1 cellular context compared by ENCODE assay signal in the genomic region with DNA sequence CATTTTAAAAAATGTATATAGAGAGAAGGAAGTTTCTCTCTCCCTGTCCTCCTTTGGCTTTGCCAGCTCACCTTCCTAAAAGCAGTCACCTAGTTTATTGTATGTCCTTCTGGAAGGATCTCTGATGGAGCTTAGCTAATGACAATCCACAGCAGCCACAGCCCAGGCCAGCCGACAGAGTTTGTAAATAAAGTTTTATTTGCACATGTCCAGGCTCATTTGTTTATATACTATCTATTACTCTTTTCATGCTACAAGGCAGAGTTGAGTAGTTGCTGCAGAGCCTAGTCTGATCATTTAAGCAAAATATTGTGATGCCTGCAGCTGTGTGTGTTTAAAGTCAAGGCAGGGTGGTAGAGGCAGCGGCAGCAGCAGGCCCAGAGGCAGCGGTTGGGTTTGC.
TF ChIP-seq lines count a peak whose summit lies in the region.

No MANE protein-coding gene starts in this region.

TF ChIP-seq in GM23338, 12 proteins besides CTCF, POLR2A, EP300 and RAD21 (continued from another document):
- TF ChIP-seq, protein P1, sequence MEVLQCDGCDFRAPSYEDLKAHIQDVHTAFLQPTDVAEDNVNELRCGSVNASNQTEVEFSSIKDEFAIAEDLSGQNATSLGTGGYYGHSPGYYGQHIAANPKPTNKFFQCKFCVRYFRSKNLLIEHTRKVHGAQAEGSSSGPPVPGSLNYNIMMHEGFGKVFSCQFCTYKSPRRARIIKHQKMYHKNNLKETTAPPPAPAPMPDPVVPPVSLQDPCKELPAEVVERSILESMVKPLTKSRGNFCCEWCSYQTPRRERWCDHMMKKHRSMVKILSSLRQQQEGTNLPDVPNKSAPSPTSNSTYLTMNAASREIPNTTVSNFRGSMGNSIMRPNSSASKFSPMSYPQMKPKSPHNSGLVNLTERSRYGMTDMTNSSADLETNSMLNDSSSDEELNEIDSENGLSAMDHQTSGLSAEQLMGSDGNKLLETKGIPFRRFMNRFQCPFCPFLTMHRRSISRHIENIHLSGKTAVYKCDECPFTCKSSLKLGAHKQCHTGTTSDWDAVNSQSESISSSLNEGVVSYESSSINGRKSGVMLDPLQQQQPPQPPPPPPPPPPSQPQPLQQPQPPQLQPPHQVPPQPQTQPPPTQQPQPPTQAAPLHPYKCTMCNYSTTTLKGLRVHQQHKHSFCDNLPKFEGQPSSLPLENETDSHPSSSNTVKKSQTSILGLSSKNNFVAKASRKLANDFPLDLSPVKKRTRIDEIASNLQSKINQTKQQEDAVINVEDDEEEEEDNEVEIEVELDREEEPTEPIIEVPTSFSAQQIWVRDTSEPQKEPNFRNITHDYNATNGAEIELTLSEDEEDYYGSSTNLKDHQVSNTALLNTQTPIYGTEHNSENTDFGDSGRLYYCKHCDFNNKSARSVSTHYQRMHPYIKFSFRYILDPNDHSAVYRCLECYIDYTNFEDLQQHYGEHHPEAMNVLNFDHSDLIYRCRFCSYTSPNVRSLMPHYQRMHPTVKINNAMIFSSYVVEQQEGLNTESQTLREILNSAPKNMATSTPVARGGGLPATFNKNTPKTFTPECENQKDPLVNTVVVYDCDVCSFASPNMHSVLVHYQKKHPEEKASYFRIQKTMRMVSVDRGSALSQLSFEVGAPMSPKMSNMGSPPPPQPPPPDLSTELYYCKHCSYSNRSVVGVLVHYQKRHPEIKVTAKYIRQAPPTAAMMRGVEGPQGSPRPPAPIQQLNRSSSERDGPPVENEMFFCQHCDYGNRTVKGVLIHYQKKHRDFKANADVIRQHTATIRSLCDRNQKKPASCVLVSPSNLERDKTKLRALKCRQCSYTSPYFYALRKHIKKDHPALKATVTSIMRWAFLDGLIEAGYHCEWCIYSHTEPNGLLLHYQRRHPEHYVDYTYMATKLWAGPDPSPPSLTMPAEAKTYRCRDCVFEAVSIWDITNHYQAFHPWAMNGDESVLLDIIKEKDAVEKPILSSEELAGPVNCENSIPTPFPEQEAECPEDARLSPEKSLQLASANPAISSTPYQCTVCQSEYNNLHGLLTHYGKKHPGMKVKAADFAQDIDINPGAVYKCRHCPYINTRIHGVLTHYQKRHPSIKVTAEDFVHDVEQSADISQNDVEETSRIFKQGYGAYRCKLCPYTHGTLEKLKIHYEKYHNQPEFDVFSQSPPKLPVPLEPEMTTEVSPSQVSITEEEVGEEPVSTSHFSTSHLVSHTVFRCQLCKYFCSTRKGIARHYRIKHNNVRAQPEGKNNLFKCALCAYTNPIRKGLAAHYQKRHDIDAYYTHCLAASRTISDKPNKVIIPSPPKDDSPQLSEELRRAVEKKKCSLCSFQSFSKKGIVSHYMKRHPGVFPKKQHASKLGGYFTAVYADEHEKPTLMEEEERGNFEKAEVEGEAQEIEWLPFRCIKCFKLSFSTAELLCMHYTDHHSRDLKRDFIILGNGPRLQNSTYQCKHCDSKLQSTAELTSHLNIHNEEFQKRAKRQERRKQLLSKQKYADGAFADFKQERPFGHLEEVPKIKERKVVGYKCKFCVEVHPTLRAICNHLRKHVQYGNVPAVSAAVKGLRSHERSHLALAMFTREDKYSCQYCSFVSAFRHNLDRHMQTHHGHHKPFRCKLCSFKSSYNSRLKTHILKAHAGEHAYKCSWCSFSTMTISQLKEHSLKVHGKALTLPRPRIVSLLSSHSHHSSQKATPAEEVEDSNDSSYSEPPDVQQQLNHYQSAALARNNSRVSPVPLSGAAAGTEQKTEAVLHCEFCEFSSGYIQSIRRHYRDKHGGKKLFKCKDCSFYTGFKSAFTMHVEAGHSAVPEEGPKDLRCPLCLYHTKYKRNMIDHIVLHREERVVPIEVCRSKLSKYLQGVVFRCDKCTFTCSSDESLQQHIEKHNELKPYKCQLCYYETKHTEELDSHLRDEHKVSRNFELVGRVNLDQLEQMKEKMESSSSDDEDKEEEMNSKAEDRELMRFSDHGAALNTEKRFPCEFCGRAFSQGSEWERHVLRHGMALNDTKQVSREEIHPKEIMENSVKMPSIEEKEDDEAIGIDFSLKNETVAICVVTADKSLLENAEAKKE (CRISPR knock-in tag; IDR thresholded peaks at IDR 0.05): no peak
- TF ChIP-seq NANOG (IDR thresholded peaks at IDR 0.05; ENCODE audit: borderline replicate concordance): no peak
- TF ChIP-seq CREB1 (CRISPR knock-in tag; IDR thresholded peaks at IDR 0.05; ENCODE audit: low read depth): no peak
- no peak for TF ChIP-seq POLR2AphosphoS5 (IDR thresholded peaks at IDR 0.05; ENCODE audit: low read depth)
- TF ChIP-seq, protein P2, sequence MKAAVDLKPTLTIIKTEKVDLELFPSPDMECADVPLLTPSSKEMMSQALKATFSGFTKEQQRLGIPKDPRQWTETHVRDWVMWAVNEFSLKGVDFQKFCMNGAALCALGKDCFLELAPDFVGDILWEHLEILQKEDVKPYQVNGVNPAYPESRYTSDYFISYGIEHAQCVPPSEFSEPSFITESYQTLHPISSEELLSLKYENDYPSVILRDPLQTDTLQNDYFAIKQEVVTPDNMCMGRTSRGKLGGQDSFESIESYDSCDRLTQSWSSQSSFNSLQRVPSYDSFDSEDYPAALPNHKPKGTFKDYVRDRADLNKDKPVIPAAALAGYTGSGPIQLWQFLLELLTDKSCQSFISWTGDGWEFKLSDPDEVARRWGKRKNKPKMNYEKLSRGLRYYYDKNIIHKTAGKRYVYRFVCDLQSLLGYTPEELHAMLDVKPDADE (IDR thresholded peaks at IDR 0.05): no peak
- no peak for TF ChIP-seq ZNF114 (CRISPR knock-in tag; IDR thresholded peaks at IDR 0.05)
- TF ChIP-seq STAT1 (IDR thresholded peaks at IDR 0.05; ENCODE audit: unreplicated experiment): no peak
- TF ChIP-seq ZNF331 (CRISPR knock-in tag; IDR thresholded peaks at IDR 0.05; ENCODE audit: low read depth): no peak
- no peak for TF ChIP-seq EZH2phosphoT487 (IDR thresholded peaks at IDR 0.05; ENCODE audit: unreplicated experiment)
- no peak for TF ChIP-seq JUNB (IDR thresholded peaks at IDR 0.05; ENCODE audit: unreplicated experiment)
- TF ChIP-seq, protein P3, sequence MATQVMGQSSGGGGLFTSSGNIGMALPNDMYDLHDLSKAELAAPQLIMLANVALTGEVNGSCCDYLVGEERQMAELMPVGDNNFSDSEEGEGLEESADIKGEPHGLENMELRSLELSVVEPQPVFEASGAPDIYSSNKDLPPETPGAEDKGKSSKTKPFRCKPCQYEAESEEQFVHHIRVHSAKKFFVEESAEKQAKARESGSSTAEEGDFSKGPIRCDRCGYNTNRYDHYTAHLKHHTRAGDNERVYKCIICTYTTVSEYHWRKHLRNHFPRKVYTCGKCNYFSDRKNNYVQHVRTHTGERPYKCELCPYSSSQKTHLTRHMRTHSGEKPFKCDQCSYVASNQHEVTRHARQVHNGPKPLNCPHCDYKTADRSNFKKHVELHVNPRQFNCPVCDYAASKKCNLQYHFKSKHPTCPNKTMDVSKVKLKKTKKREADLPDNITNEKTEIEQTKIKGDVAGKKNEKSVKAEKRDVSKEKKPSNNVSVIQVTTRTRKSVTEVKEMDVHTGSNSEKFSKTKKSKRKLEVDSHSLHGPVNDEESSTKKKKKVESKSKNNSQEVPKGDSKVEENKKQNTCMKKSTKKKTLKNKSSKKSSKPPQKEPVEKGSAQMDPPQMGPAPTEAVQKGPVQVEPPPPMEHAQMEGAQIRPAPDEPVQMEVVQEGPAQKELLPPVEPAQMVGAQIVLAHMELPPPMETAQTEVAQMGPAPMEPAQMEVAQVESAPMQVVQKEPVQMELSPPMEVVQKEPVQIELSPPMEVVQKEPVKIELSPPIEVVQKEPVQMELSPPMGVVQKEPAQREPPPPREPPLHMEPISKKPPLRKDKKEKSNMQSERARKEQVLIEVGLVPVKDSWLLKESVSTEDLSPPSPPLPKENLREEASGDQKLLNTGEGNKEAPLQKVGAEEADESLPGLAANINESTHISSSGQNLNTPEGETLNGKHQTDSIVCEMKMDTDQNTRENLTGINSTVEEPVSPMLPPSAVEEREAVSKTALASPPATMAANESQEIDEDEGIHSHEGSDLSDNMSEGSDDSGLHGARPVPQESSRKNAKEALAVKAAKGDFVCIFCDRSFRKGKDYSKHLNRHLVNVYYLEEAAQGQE (IDR thresholded peaks at IDR 0.05; ENCODE audit: unreplicated experiment): no peak
